In genomic region chr5:50963647-50964584, GRCh38 we compare ENCODE assay signal across 8 cellular contexts.
DNase-seq lines count a peak whose midpoint lies in the region; ATAC-seq, FAIRE-seq and TF ChIP-seq lines count a peak whose summit lies in the region.

No MANE protein-coding gene starts in this region.

- ATAC-seq in DND-41 (ENCODE audit: insufficient read depth, low read depth) (no peak), esophagus mucosa (no peak)

- TF ChIP-seq POLR2A in thyroid gland (IDR thresholded peaks at IDR 0.05): no peak

- peak overlapping the region; percentile 45 for H3K9ac ChIP-seq in DND-41 (ENCODE audit: low read depth, low read length)

- intact Hi-C loops in thyroid gland (cut with DNase I): no loop called here

- FAIRE-seq in frontal cortex (lab: Jason Lieb, UNC): no peak

- H3K4me1 Mint-ChIP-seq in activated naive CD4-positive, alpha-beta T cell treated with anti-CD3 and anti-CD28 coated beads, Interleukin-2, amount 50 U/mL, for 24 hours: peaks cover 50% of the 10 kb centered on the region

- no peaks in the 10 kb centered on the region for H3K79me2 ChIP-seq in DND-41 (ENCODE audit: insufficient read depth, low read length)

- H3K9me3 ChIP-seq in DND-41 (ENCODE audit: insufficient read depth, low read length, severe bottlenecking) (no peaks in the 10 kb centered on the region), thyroid gland (no peaks in the 10 kb centered on the region)

- DNase-seq in DND-41: no peak
- peak; percentile 45 for DNase-seq in left kidney (ENCODE audit: low read depth, low spot score)
- peak; percentile 23 to 27 for DNase-seq in thyroid gland
- DNase-seq in HuH-7 (ENCODE audit: low spot score): no peak
- DNase-seq in frontal cortex (ENCODE audit: low spot score in 2 of 2): no peak

- H3K4me3 Mint-ChIP-seq in activated naive CD4-positive, alpha-beta T cell treated with anti-CD3 and anti-CD28 coated beads, Interleukin-2, amount 50 U/mL, for 24 hours: peak overlapping the region; percentile 87

- H3K27ac Mint-ChIP-seq in activated naive CD4-positive, alpha-beta T cell treated with anti-CD3 and anti-CD28 coated beads, Interleukin-2, amount 50 U/mL, for 24 hours: no peak overlapping the region

- peak overlapping the region; percentile 65 for H3K4me2 ChIP-seq in DND-41 (ENCODE audit: insufficient read depth, low read length)

- H3K36me3 Mint-ChIP-seq in activated naive CD4-positive, alpha-beta T cell treated with anti-CD3 and anti-CD28 coated beads, Interleukin-2, amount 50 U/mL, for 24 hours: peaks cover 3% of the 10 kb centered on the region

- no peak for TF ChIP-seq EP300 in Ishikawa (IDR thresholded peaks at IDR 0.05; ENCODE audit: borderline replicate concordance)

- H3K27me3 ChIP-seq in DND-41 (ENCODE audit: insufficient read depth, low read length, poor library complexity) (peaks cover 13% of the 10 kb centered on the region), thyroid gland (peaks cover 20% of the 10 kb centered on the region)

- no peaks in the 10 kb centered on the region for H3K9me3 Mint-ChIP-seq in activated naive CD4-positive, alpha-beta T cell treated with anti-CD3 and anti-CD28 coated beads, Interleukin-2, amount 50 U/mL, for 24 hours

- 6 to 10% methylated on average over 25 to 36 of the region's 42 CpGs for whole genome bisulfite sequencing in thyroid gland, 2 donors

- peaks cover 7% of the 10 kb centered on the region for H3K4me1 ChIP-seq in DND-41 (ENCODE audit: insufficient read depth, low read length)
- peaks cover 17 to 35% of the 10 kb centered on the region in 2 donors for H3K4me1 ChIP-seq in thyroid gland

- peak overlapping the region; percentile 19 to 56; a peak in 3 of 4 replicates for H3K4me3 ChIP-seq in DND-41 (ENCODE audit: low read depth in 1 of 2, low read length in 2 of 2)
- peak overlapping the region in 2 of 3 donors; percentile 23 to 30 for H3K4me3 ChIP-seq in thyroid gland (replicated peaks in 1 of 3)

- TF ChIP-seq RAD21 in Ishikawa (IDR thresholded peaks at IDR 0.05; ENCODE audit: low read depth): no peak

- peak overlapping the region; percentile 69 for H2AFZ ChIP-seq in DND-41 (ENCODE audit: low read depth, low read length)

- TF ChIP-seq CTCF in DND-41 (IDR thresholded peaks at IDR 0.05; ENCODE audit: borderline replicate concordance, extremely low read depth, low read length, poor library complexity, severe bottlenecking) (no peak), thyroid gland (IDR thresholded peaks at IDR 0.05) (no peak)

- H3K36me3 ChIP-seq in DND-41 (ENCODE audit: insufficient read depth, low read length): no peaks in the 10 kb centered on the region
- H3K36me3 ChIP-seq in thyroid gland: no peaks in the 10 kb centered on the region

- H3K27me3 Mint-ChIP-seq in activated naive CD4-positive, alpha-beta T cell treated with anti-CD3 and anti-CD28 coated beads, Interleukin-2, amount 50 U/mL, for 24 hours: peaks cover 54% of the 10 kb centered on the region

- H3K27ac ChIP-seq in DND-41 (ENCODE audit: low read length) (no peak overlapping the region), thyroid gland (no peak overlapping the region)

- H4K20me1 ChIP-seq in DND-41 (ENCODE audit: insufficient read depth, low read length): no peaks in the 10 kb centered on the region

TF ChIP-seq in Ishikawa, 13 proteins besides CTCF, POLR2A, EP300 and RAD21:
- peak; percentile 37; the same call in 1 of the 2 replicates for TF ChIP-seq MAX (IDR thresholded peaks at IDR 0.05)
- TF ChIP-seq EGR1 (IDR thresholded peaks at IDR 0.05): no peak

Comparison
In these comparisons a context has a peak if more than half of its experiments do, and no peak if none do; other contexts are left out.
1. DNase-seq: peak in left kidney (single experiment) and thyroid gland (2 of 2); none in DND-41 (single experiment), HuH-7 (single experiment) and frontal cortex (0 of 2).